Comparison of ENCODE assay signal across 8 cellular contexts in genomic region chr15:80251505-80252280, GRCh38. TPM values are rescaled to one million over a fixed set of nuclear protein-coding genes. Genes with fewer than 3 reads are reported as not detected.
A peak's percentile ranks its signal among the peaks of the same experiment; 100 is the strongest.
DNase-seq lines count a peak whose midpoint lies in the region; ATAC-seq lines count a peak whose summit lies in the region.

TSS of gene CTXND1 (minus strand) at chr15:80252213. CDS start at chr15:80201949, 50,264 bp downstream.

- no peaks in the 10 kb centered on the region for H3K9me2 ChIP-seq in GM23248 (ENCODE audit: insufficient read depth)

- H3F3A ChIP-seq in GM23248 (ENCODE audit: insufficient read depth) = no peaks in the 10 kb centered on the region

- no peaks in the 10 kb centered on the region for H3K79me2 ChIP-seq in GM23248 (ENCODE audit: insufficient read depth)

- H3K4me1 ChIP-seq in GM23248 (ENCODE audit: insufficient read depth) (no peaks in the 10 kb centered on the region), iPS-20b (ENCODE audit: insufficient read depth, low read length) (no peaks in the 10 kb centered on the region; the same call in 1 of the 2 replicates)

- peaks cover 7% of the 10 kb centered on the region for H3K4me1 Mint-ChIP-seq in activated naive CD8-positive, alpha-beta T cell (ENCODE audit: low read depth)

- H3K27ac ChIP-seq in GM23248 (no peak within 1 kb of the TSS), iPS-20b (ENCODE audit: low read length) (no peak within 1 kb of the TSS), skin epidermis (peak within 1 kb of the TSS in 2 of 21 experiments; percentile 10 to 52)

- H4K20me1 ChIP-seq in GM23248 (ENCODE audit: insufficient read depth) = no peaks in the 10 kb centered on the region

- H3K4me2 ChIP-seq in GM23248 (ENCODE audit: unreplicated experiment) = peak within 1 kb of the TSS; percentile 16

- no peak for ATAC-seq in esophagus mucosa

- peaks cover 84% of the 10 kb centered on the region for H3K27me3 ChIP-seq in GM23248 (replicated peaks; ENCODE audit: insufficient read depth)
- H3K27me3 ChIP-seq in iPS-20b (ENCODE audit: insufficient read depth, low read length) = peaks cover 77% of the 10 kb centered on the region

- H3K36me3 ChIP-seq in GM23248 (ENCODE audit: low read depth) (no peaks in the 10 kb centered on the region), iPS-20b (ENCODE audit: insufficient read depth, low read depth, low read length) (no peaks in the 10 kb centered on the region)

- no peak within 1 kb of the TSS for H3K27ac Mint-ChIP-seq in activated naive CD8-positive, alpha-beta T cell

- peaks cover 38% of the 10 kb centered on the region for H3K27me3 Mint-ChIP-seq in activated naive CD8-positive, alpha-beta T cell

- peak; percentile 20 for DNase-seq in GM23248
- no peak for DNase-seq in NCI-H524 treated with DMSO at 0.1 percent for 48 hours (lab: John Stamatoyannopoulos, UW)
- DNase-seq in SKM-1 treated with dmso at 0.1 percent for 144 hours (lab: John Stamatoyannopoulos, UW; ENCODE audit: unreplicated experiment) = no peak
- DNase-seq in HT-29 (ENCODE audit: low spot score) = no peak

- H3K9ac ChIP-seq in GM23248 (no peak within 1 kb of the TSS), iPS-20b (ENCODE audit: low read depth, low read length) (no peak within 1 kb of the TSS)

- no peaks in the 10 kb centered on the region for H3K9me3 Mint-ChIP-seq in activated naive CD8-positive, alpha-beta T cell (ENCODE audit: low read depth)

- H3K9me3 ChIP-seq in GM23248 (ENCODE audit: low read depth) (no peaks in the 10 kb centered on the region), iPS-20b (ENCODE audit: insufficient read depth, low read depth, low read length) (no peaks in the 10 kb centered on the region; the same call in 1 of the 2 replicates)

- peak within 1 kb of the TSS; percentile 34; the same call in 1 of the 2 replicates for H2AFZ ChIP-seq in GM23248

- no peaks in the 10 kb centered on the region for H3K36me3 Mint-ChIP-seq in activated naive CD8-positive, alpha-beta T cell

- 3 to 5% methylated on average over 56 to 61 of the region's 97 CpGs for WGBS in GM23248 (ENCODE audit: low coverage in 1 of 2, low lambda C conversion rate in 2 of 2, missing lambda C conversion rate in 2 of 2), 2 experiments

- peak within 1 kb of the TSS; percentile 80 for H3K4me3 Mint-ChIP-seq in activated naive CD8-positive, alpha-beta T cell

- in situ Hi-C loops in GM23248 (cut with MboI) = no loop called here

- peak within 1 kb of the TSS; percentile 31 for H3K4me3 ChIP-seq in GM23248
- peak within 1 kb of the TSS; percentile 72 for H3K4me3 ChIP-seq in iPS-20b (ENCODE audit: low read length)
- peak within 1 kb of the TSS in 4 of 7 experiments; percentile 9 to 34 (median 18) for H3K4me3 ChIP-seq in skin epidermis

RNA-seq across cellular contexts. Expression of gene CTXND1, which starts in this region (rescaled TPM):
- total RNA-seq in GM23248 (2014; rRNA removed; shearing (Covaris generic)) = not detected in 2 replicates
- not detected in 2 replicates for polyA plus RNA-seq in GM23248 (2016; fragmentation: Nextera tagmentation; extraction: Ambion mirVana)
- 0.04 TPM for total RNA-seq in esophagus mucosa
- total RNA-seq in HT-29 (2014; rRNA removed; shearing (Covaris generic)) = not detected in 2 replicates

Comparison
In these comparisons a context has a peak if more than half of its experiments do, and no peak if none do; other contexts are left out.
1. Peak in DNase-seq, H3K4me3 ChIP-seq and H3K4me2 ChIP-seq in GM23248; RNA of the gene not detected or under 1 TPM.
2. H3K4me3 ChIP-seq: peak in every context shown above with its lines; median percentile 72 in iPS-20b; 31 in GM23248; 18 in skin epidermis.